In genomic region chr15:74592222-74592621, GRCh38 we compare ENCODE assay signal across 18 cellular contexts. TPM values are rescaled to one million over a fixed set of nuclear protein-coding genes. Genes with fewer than 3 reads are reported as not detected.
DNase-seq lines count a peak whose midpoint lies in the region; ATAC-seq, FAIRE-seq and TF ChIP-seq lines count a peak whose summit lies in the region.
"Had no signal": no experiment of that assay in that cellular context is flagged by ENCODE, and none has a peak within 500 bp of the region (broad histone marks: within the 10 kb centered on the region; RNA-seq: fewer than 3 reads in every experiment).

No MANE protein-coding gene starts in this region.

- TF ChIP-seq POLR2A in body of pancreas (IDR thresholded peaks at IDR 0.05), result no peak

- DNase-seq in Caco-2 (no peak), ELF-1 (ENCODE audit: low read depth, low spot score) (peak; percentile 23), body of pancreas (peak in 3 of 4 donors; percentile 59 to 71 (median 64)), pancreas (peak in 3 of 6 donors; percentile 51 to 69 (median 62)), NCI-H1417 (lab: John Stamatoyannopoulos, UW) (no peak), CD1c-positive myeloid dendritic cell (ENCODE audit: extremely low spot score) (no peak), NCI-H748 (lab: John Stamatoyannopoulos, UW; ENCODE audit: unreplicated experiment) (no peak)
- no peak for DNase-seq in activated naive CD4-positive, alpha-beta T cell treated with Interleukin-2 at 50 U/mL for 16 hours
- DNase-seq: BE2C; CD8-positive, alpha-beta memory T cell; GOT3 had no signal

- H3K9me3 ChIP-seq in Caco-2 (no peaks in the 10 kb centered on the region), body of pancreas (no peaks in the 10 kb centered on the region), pancreas (no peaks in the 10 kb centered on the region)
- H3K9me3 ChIP-seq: A549, BE2C, HAP-1 had no signal

- H3K4me1 ChIP-seq in Caco-2, result peaks cover 5% of the 10 kb centered on the region; the same call in 1 of the 2 replicates
- peaks cover 12% of the 10 kb centered on the region for H3K4me1 ChIP-seq in body of pancreas
- no peaks in the 10 kb centered on the region for H3K4me1 ChIP-seq in pancreas
- H3K4me1 ChIP-seq: A549, HAP-1 had no signal

- no peaks in the 10 kb centered on the region for H3K27me3 Mint-ChIP-seq in Caco-2 (ENCODE audit: insufficient read depth, unreplicated experiment)
- H3K27me3 Mint-ChIP-seq: CD8-positive, alpha-beta memory T cell had no signal

- peak; percentile 41 for ATAC-seq in body of pancreas
- ATAC-seq in pancreas, result peak; percentile 46 to 88 (median 86)
- ATAC-seq: A549, GM12878 had no signal

- H3K4me3 ChIP-seq in Caco-2 (ENCODE audit: low read depth, low read length) (no peak overlapping the region), body of pancreas (no peak overlapping the region), pancreas (no peak overlapping the region)
- H3K4me3 ChIP-seq: A549, GM12878, HAP-1 had no signal

- H3K4me3 Mint-ChIP-seq in Caco-2 (ENCODE audit: unreplicated experiment), result no peak overlapping the region
- H3K4me3 Mint-ChIP-seq: CD8-positive, alpha-beta memory T cell had no signal

- peaks cover 49% of the 10 kb centered on the region for H3K36me3 Mint-ChIP-seq in Caco-2 (ENCODE audit: insufficient read depth, unreplicated experiment)

- no peak for FAIRE-seq in pancreas (lab: Jason Lieb, UNC)
- FAIRE-seq: A549, GM12878, GM19239, HepG2, HTR-8/SVneo had no signal

- no peak for TF ChIP-seq CTCF in Caco-2 (IDR thresholded peaks at IDR 0.05; ENCODE audit: insufficient read depth in 1 of 2, low read depth in 1 of 2, low read length in 1 of 2, severe bottlenecking in 1 of 2, unreplicated experiment in 1 of 2)
- TF ChIP-seq CTCF in body of pancreas (IDR thresholded peaks at IDR 0.05), result no peak
- TF ChIP-seq CTCF in pancreas (IDR thresholded peaks at IDR 0.05), result no peak

- no peaks in the 10 kb centered on the region for H3K9me3 Mint-ChIP-seq in Caco-2 (ENCODE audit: unreplicated experiment)
- H3K9me3 Mint-ChIP-seq: CD8-positive, alpha-beta memory T cell had no signal

- 30 to 35% methylated on average over 3 of the region's 3 CpGs for WGBS in body of pancreas, 2 donors
- 21 to 25% methylated on average over 3 of the region's 3 CpGs for WGBS in pancreas, 2 donors

- peaks cover 13% of the 10 kb centered on the region for H3K4me1 Mint-ChIP-seq in Caco-2 (ENCODE audit: low read depth, unreplicated experiment)
- H3K4me1 Mint-ChIP-seq: CD8-positive, alpha-beta memory T cell had no signal

- peaks cover 2% of the 10 kb centered on the region; the same call in 1 of the 2 replicates for H3K36me3 ChIP-seq in Caco-2 (ENCODE audit: control insufficient read depth, insufficient read depth, low read length)
- H3K36me3 ChIP-seq in body of pancreas (replicated peaks in 1 of 2; ENCODE audit: insufficient read depth in 1 of 2, low read depth in 2 of 2), result no peaks in the 10 kb centered on the region
- no peaks in the 10 kb centered on the region for H3K36me3 ChIP-seq in pancreas
- H3K36me3 ChIP-seq: BE2C had no signal

- peak overlapping the region; percentile 16 for H3K27ac Mint-ChIP-seq in Caco-2 (ENCODE audit: unreplicated experiment)
- H3K27ac Mint-ChIP-seq: CD8-positive, alpha-beta memory T cell had no signal

- BruUV-seq in Caco-2 (replicated peaks; lab: Mats Ljungman, UMichigan), result no TSS peak

- H3K27ac ChIP-seq in body of pancreas (no peak overlapping the region), pancreas (no peak overlapping the region)
- H3K27ac ChIP-seq: A549, C4-2B had no signal

- CTCF ChIA-PET in Caco-2 (lab: Charles Lee), result interaction anchor here (0.7 kb wide), 1 partner anchor 103 kb away, joined by 3 read pairs; no protein-coding TSS in a partner anchor

- intact Hi-C loops in Caco-2 (cut with micrococcal nuclease; ENCODE audit: unreplicated experiment) (no loop called here), body of pancreas (cut with DNase I) (no loop called here), pancreas (cut with DNase I) (no loop called here)

- H3K27me3 ChIP-seq in Caco-2 (replicated peaks; ENCODE audit: control insufficient read depth, insufficient read depth, low read length) (no peaks in the 10 kb centered on the region), body of pancreas (no peaks in the 10 kb centered on the region), pancreas (no peaks in the 10 kb centered on the region)
- H3K27me3 ChIP-seq: BE2C had no signal

- POLR2A ChIA-PET in Caco-2 (lab: Charles Lee), result no interaction called here

RNA-seq across cellular contexts. Expression of gene CLK3, which starts 23.4 kb away (rescaled TPM):
- total RNA-seq in Caco-2 (2022), result 49.4 and 54.5 TPM in 2 replicates
- total RNA-seq in body of pancreas, result 100 to 1,000 TPM in 1 of 2 donors, 10 to 100 TPM in 1; 48.0 to 126 TPM
- total RNA-seq in pancreas, result 10 to 100 TPM; 23.1 to 42.2 (median 28.7) TPM
- polyA plus RNA-seq in pancreas, result 10 to 100 TPM; 63.1 to 89.9 TPM

RNA-seq across cellular contexts. Expression of gene ARID3B, which starts 51.2 kb away (rescaled TPM):
- 36.1 and 37.0 TPM in 2 replicates for total RNA-seq in Caco-2 (2022)
- total RNA-seq in body of pancreas, result 10 to 100 TPM in 1 of 2 donors, 1 to 10 TPM in 1; 2.9 to 22.4 TPM
- total RNA-seq in pancreas, result 1 to 10 TPM; 2.9 to 4.5 (median 3.5) TPM
- polyA plus RNA-seq in pancreas, result 1 to 10 TPM; 4.2 to 4.8 TPM

Comparison
In these comparisons a context has a peak if more than half of its experiments do, and no peak if none do; other contexts are left out.
1. DNase-seq: peak in ELF-1 (single experiment) and body of pancreas (3 of 4); none in Caco-2 (0 of 2), NCI-H1417 (0 of 3), CD1c-positive myeloid dendritic cell (single experiment), activated naive CD4-positive, alpha-beta T cell treated with Interleukin-2 at 50 U/mL for 16 hours (single experiment) and NCI-H748 (single experiment).